8 cellular contexts compared by ENCODE assay signal in the genomic region with DNA sequence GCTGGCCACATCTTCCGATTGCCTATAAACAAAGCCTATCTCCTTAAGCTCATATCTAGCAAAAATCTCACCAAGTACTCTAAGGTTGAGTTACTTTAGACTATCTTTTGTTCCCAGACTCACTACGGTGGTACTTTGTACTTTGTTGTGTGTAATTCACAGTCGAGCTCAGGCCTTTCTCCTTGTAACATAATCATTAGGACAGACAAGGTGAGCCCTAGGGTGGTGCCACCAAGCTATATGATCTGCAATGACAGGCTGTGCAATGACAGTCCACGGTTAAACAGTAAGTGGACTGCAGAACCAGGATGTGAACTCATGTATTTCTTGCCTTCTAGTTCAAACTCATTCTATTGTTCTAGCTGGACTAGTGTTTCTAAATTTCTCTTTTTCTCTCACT.
"Had no signal": no experiment of that assay in that cellular context is flagged by ENCODE, and none has a peak within 500 bp of the region (broad histone marks: within the 10 kb centered on the region; RNA-seq: fewer than 3 reads in every experiment).

No MANE protein-coding gene starts in this region.

- H3K4me3 ChIP-seq: GM23248, K562 had no signal

- H3K27ac ChIP-seq: GM23248 had no signal

- H2AFZ ChIP-seq: GM23248 had no signal

- H3K9ac ChIP-seq: GM23248 had no signal

- FAIRE-seq: H1, H54, HTR-8/SVneo, K562 had no signal

- DNase-seq: GM23248, H9, HCEC 1CT, IMR-90 had no signal

- ATAC-seq: K562 had no signal
